ENCODE assay signal across 15 cellular contexts in the genomic region with DNA sequence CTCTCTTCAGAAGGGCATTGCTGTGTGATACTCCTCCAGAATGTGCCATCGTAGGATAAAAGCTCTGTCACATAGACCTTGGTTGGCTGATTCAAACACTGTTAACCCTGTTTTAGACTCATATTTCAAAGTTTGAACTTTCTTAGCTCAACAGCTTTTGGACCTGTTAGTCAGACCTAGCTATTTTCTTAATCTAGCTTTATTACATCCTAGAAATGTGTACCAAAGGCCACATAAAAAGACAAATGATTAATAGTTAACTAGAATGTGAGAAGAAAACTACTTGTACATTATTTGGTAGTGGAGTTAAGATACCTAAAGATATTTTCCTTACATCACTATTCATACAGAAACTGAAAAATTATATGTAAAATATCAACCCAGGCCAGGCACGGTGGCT.
DNase-seq lines count a peak whose midpoint lies in the region; ATAC-seq and TF ChIP-seq lines count a peak whose summit lies in the region.
"Had no signal": no experiment of that assay in that cellular context is flagged by ENCODE, and none has a peak within 500 bp of the region (broad histone marks: within the 10 kb centered on the region; RNA-seq: fewer than 3 reads in every experiment).

No MANE protein-coding gene starts in this region.

- H3K4me3 Mint-ChIP-seq in activated naive CD4-positive, alpha-beta T cell treated with anti-CD3 and anti-CD28 coated beads, Interleukin-2, amount 50 U/mL, for 24 hours, result no peak overlapping the region
- no peak overlapping the region for H3K4me3 Mint-ChIP-seq in activated naive CD4-positive, alpha-beta T cell treated with anti-CD3 and anti-CD28 coated beads, Interleukin-2, amount 10 ng/mL, durations not matched to agents 7 days and 5 days
- H3K4me3 Mint-ChIP-seq: activated naive CD4-positive, alpha-beta T cell treated with anti-CD3 and anti-CD28 coated beads for 36 hours had no signal

- no peaks in the 10 kb centered on the region for H3K9me3 Mint-ChIP-seq in activated naive CD4-positive, alpha-beta T cell treated with anti-CD3 and anti-CD28 coated beads, Interleukin-2, amount 50 U/mL, for 24 hours
- H3K9me3 Mint-ChIP-seq in activated naive CD4-positive, alpha-beta T cell treated with anti-CD3 and anti-CD28 coated beads, Interleukin-2, amount 10 ng/mL, durations not matched to agents 7 days and 5 days, result no peaks in the 10 kb centered on the region
- H3K9me3 Mint-ChIP-seq: activated naive CD4-positive, alpha-beta T cell treated with anti-CD3 and anti-CD28 coated beads for 36 hours had no signal

- ATAC-seq in GM21423 (IDR thresholded peaks at IDR 0.05; ENCODE audit: unreplicated experiment), result no peak

- H3K9me3 ChIP-seq in muscle layer of duodenum (ENCODE audit: control insufficient read depth in 1 of 2, low read length in 2 of 2), result no peaks in the 10 kb centered on the region
- H3K9me3 ChIP-seq in subcutaneous abdominal adipose tissue (ENCODE audit: control insufficient read depth in 5 of 5, low read length in 5 of 5), result no peaks in the 10 kb centered on the region
- H3K9me3 ChIP-seq: HAP-1, suprapubic skin had no signal

- peak overlapping the region in 3 of 5 donors; percentile 23 to 78 (median 65) for H3K9ac ChIP-seq in subcutaneous abdominal adipose tissue (ENCODE audit: low read length in 5 of 5)

- H3K27me3 Mint-ChIP-seq in activated naive CD4-positive, alpha-beta T cell treated with anti-CD3 and anti-CD28 coated beads, Interleukin-2, amount 50 U/mL, for 24 hours, result peaks cover 20% of the 10 kb centered on the region
- H3K27me3 Mint-ChIP-seq in activated naive CD4-positive, alpha-beta T cell treated with anti-CD3 and anti-CD28 coated beads, Interleukin-2, amount 10 ng/mL, durations not matched to agents 7 days and 5 days, result peaks cover 33% of the 10 kb centered on the region

- H3K27ac ChIP-seq in coronary artery (peak overlapping the region; percentile 35 to 49), muscle layer of duodenum (ENCODE audit: low read length) (peak overlapping the region; percentile 93), subcutaneous abdominal adipose tissue (ENCODE audit: low read depth, low read length) (peak overlapping the region; percentile 96)
- H3K27ac ChIP-seq: suprapubic skin had no signal

- CTCF ChIA-PET in activated naive CD4-positive, alpha-beta T cell treated with anti-CD3 and anti-CD28 coated beads, Interleukin-2, amount 10 ng/mL, durations not matched to agents 7 days and 5 days (lab: Charles Lee), result interaction anchor here (0.6 to 1.3 kb wide), 3 partner anchors 16 to 87 kb away, joined by 3 read pairs; a partner anchor contains a TSS

- peaks cover 33% of the 10 kb centered on the region for H3K4me1 Mint-ChIP-seq in activated naive CD4-positive, alpha-beta T cell treated with anti-CD3 and anti-CD28 coated beads, Interleukin-2, amount 50 U/mL, for 24 hours
- peaks cover 13% of the 10 kb centered on the region for H3K4me1 Mint-ChIP-seq in activated naive CD4-positive, alpha-beta T cell treated with anti-CD3 and anti-CD28 coated beads, Interleukin-2, amount 10 ng/mL, durations not matched to agents 7 days and 5 days

- peak overlapping the region; percentile 60 for H3K27ac Mint-ChIP-seq in activated naive CD4-positive, alpha-beta T cell treated with anti-CD3 and anti-CD28 coated beads, Interleukin-2, amount 50 U/mL, for 24 hours
- H3K27ac Mint-ChIP-seq in activated naive CD4-positive, alpha-beta T cell treated with anti-CD3 and anti-CD28 coated beads, Interleukin-2, amount 10 ng/mL, durations not matched to agents 7 days and 5 days, result no peak overlapping the region
- H3K27ac Mint-ChIP-seq: activated naive CD4-positive, alpha-beta T cell treated with anti-CD3 and anti-CD28 coated beads for 36 hours had no signal

- H3K4me1 ChIP-seq in muscle layer of duodenum (ENCODE audit: control insufficient read depth in 1 of 2, insufficient read depth in 2 of 2, low read length in 2 of 2), result peaks cover 8 to 12% of the 10 kb centered on the region in 2 donors
- H3K4me1 ChIP-seq in subcutaneous abdominal adipose tissue (ENCODE audit: control insufficient read depth in 5 of 5, insufficient read depth in 5 of 5, low read length in 5 of 5), result peaks cover 0 to 51% (median 47%) of the 10 kb centered on the region in 5 donors

- H3K36me3 ChIP-seq in muscle layer of duodenum (ENCODE audit: control insufficient read depth in 1 of 2, insufficient read depth in 2 of 2, low read length in 2 of 2), result no peaks in the 10 kb centered on the region
- peaks cover 3 to 23% (median 22%) of the 10 kb centered on the region in 5 donors for H3K36me3 ChIP-seq in subcutaneous abdominal adipose tissue (ENCODE audit: control insufficient read depth in 5 of 5, insufficient read depth in 5 of 5, low read length in 5 of 5)

- H3K27me3 ChIP-seq in muscle layer of duodenum (ENCODE audit: low read depth, low read length) (no peaks in the 10 kb centered on the region), subcutaneous abdominal adipose tissue (ENCODE audit: control insufficient read depth in 5 of 5, insufficient read depth in 4 of 5, low read length in 5 of 5) (no peaks in the 10 kb centered on the region)
- H3K27me3 ChIP-seq: suprapubic skin had no signal

- no peak for DNase-seq in activated naive CD4-positive, alpha-beta T cell treated with anti-CD3 and anti-CD28 coated beads, Interleukin-2, amount 10 ng/mL, durations not matched to agents 7 days and 5 days
- DNase-seq in coronary artery (ENCODE audit: low spot score), result no peak
- DNase-seq in NCI-H2227 treated with DMSO at 0.1 percent for 48 hours (lab: John Stamatoyannopoulos, UW), result no peak
- DNase-seq in activated effector memory CD4-positive, alpha-beta T cell treated with anti-CD3 and anti-CD28 coated beads, Interleukin-2, amount 50 U/mL, for 16 hours, result no peak
- DNase-seq: activated naive CD4-positive, alpha-beta T cell treated with anti-CD3 and anti-CD28 coated beads for 36 hours; NCI-H2081 treated with DMSO at 0.1 percent for 48 hours; NCI-H748 treated with DMSO at 0.1 percent for 48 hours; SHP77 treated with DMSO at 0.1 percent for 48 hours had no signal

- TF ChIP-seq CTCF in coronary artery (IDR thresholded peaks at IDR 0.05), result no peak

- H3K4me3 ChIP-seq in coronary artery (no peak overlapping the region), muscle layer of duodenum (ENCODE audit: low read depth in 1 of 2, low read length in 2 of 2) (peak overlapping the region in 1 of 2 donors; percentile 14), subcutaneous abdominal adipose tissue (ENCODE audit: low read depth in 1 of 5, low read length in 5 of 5) (peak overlapping the region in 2 of 5 donors; percentile 48 to 98)
- H3K4me3 ChIP-seq: HAP-1, skin epidermis had no signal

- no peaks in the 10 kb centered on the region for H3K36me3 Mint-ChIP-seq in activated naive CD4-positive, alpha-beta T cell treated with anti-CD3 and anti-CD28 coated beads, Interleukin-2, amount 50 U/mL, for 24 hours
- no peaks in the 10 kb centered on the region for H3K36me3 Mint-ChIP-seq in activated naive CD4-positive, alpha-beta T cell treated with anti-CD3 and anti-CD28 coated beads, Interleukin-2, amount 10 ng/mL, durations not matched to agents 7 days and 5 days

Comparison
In these comparisons a context has a peak if more than half of its experiments do, and no peak if none do; other contexts are left out.
1. H3K27ac ChIP-seq: peak in every context shown above with its lines; median percentile 96 in subcutaneous abdominal adipose tissue; 93 in muscle layer of duodenum; 42 in coronary artery.